10 cellular contexts compared by ENCODE assay signal in genomic region chr14:49896956-49897355, GRCh38. TPM values are rescaled to one million over a fixed set of nuclear protein-coding genes. Genes with fewer than 3 reads are reported as not detected.
DNase-seq lines count a peak whose midpoint lies in the region; ATAC-seq and TF ChIP-seq lines count a peak whose summit lies in the region.
"Had no signal": no experiment of that assay in that cellular context is flagged by ENCODE, and none has a peak within 500 bp of the region (broad histone marks: within the 10 kb centered on the region; RNA-seq: fewer than 3 reads in every experiment).

No MANE protein-coding gene starts in this region.

- H3K27me3 Mint-ChIP-seq in activated naive CD8-positive, alpha-beta T cell treated with anti-CD3 and anti-CD28 coated beads, Interleukin-2, amount 10 ng/mL, durations not matched to agents 7 days and 5 days = no peaks in the 10 kb centered on the region

- H3K36me3 ChIP-seq in left ventricle myocardium inferior = peaks cover 14% of the 10 kb centered on the region
- peaks cover 6 to 27% of the 10 kb centered on the region in 2 experiments for H3K36me3 ChIP-seq in mesenchymal stem cell (ENCODE audit: control insufficient read depth in 1 of 2, insufficient read depth in 2 of 2, low read depth in 1 of 2, low read length in 2 of 2)
- H3K36me3 ChIP-seq in urinary bladder (ENCODE audit: insufficient read depth) = no peaks in the 10 kb centered on the region

- DNase-seq in left ventricle myocardium inferior (no peak), left cardiac atrium (no peak), mesenchymal stem cell (no peak), NCI-H82 (lab: John Stamatoyannopoulos, UW) (no peak), RPMI8226 (no peak)
- DNase-seq in activated naive CD8-positive, alpha-beta T cell treated with anti-CD3 and anti-CD28 coated beads, Interleukin-2, amount 10 ng/mL, durations not matched to agents 7 days and 5 days = no peak
- DNase-seq: HCEC 1CT, NCI-H2029 had no signal

- WGBS in mesenchymal stem cell = 73% methylated on average over 4 of the region's 5 CpGs
- 55% methylated on average over 5 of the region's 5 CpGs for WGBS in urinary bladder

- H3K9me3 ChIP-seq in left ventricle myocardium inferior (replicated peaks) = no peaks in the 10 kb centered on the region
- no peaks in the 10 kb centered on the region for H3K9me3 ChIP-seq in mesenchymal stem cell (ENCODE audit: control insufficient read depth, low read length)

- ATAC-seq in left cardiac atrium = no peak
- ATAC-seq in activated naive CD8-positive, alpha-beta T cell treated with anti-CD3 and anti-CD28 coated beads, Interleukin-2, amount 10 ng/mL, durations not matched to agents 7 days and 5 days (ENCODE audit: low read depth) = no peak
- no peak for ATAC-seq in activated CD4-positive, CD25-positive, alpha-beta regulatory T cell treated with anti-CD3 and anti-CD28 coated beads, Interleukin-2, amount 50 U/mL, for 24 hours

- no peak overlapping the region for H3K18ac ChIP-seq in mesenchymal stem cell (ENCODE audit: low read depth in 1 of 2, low read length in 2 of 2)

- no peak overlapping the region for H3K4ac ChIP-seq in mesenchymal stem cell (ENCODE audit: low read depth in 1 of 2, low read length in 2 of 2)

- H3K9me3 Mint-ChIP-seq in activated naive CD8-positive, alpha-beta T cell treated with anti-CD3 and anti-CD28 coated beads, Interleukin-2, amount 10 ng/mL, durations not matched to agents 7 days and 5 days = no peaks in the 10 kb centered on the region

- peaks cover 26% of the 10 kb centered on the region for H3K4me1 Mint-ChIP-seq in activated naive CD8-positive, alpha-beta T cell treated with anti-CD3 and anti-CD28 coated beads, Interleukin-2, amount 10 ng/mL, durations not matched to agents 7 days and 5 days

- intact Hi-C loops in left ventricle myocardium inferior (cut with micrococcal nuclease) = no loop called here
- intact Hi-C loops in left cardiac atrium (cut with DNase I) = no loop called here

- POLR2A ChIA-PET in activated naive CD8-positive, alpha-beta T cell treated with anti-CD3 and anti-CD28 coated beads, Interleukin-2, amount 10 ng/mL, durations not matched to agents 7 days and 5 days (lab: Charles Lee) = interaction anchor here (1.0 to 1.4 kb wide), 4 partner anchors 49 to 165 kb away, joined by 3 to 23 read pairs (median 12); no protein-coding TSS in a partner anchor

- no peak overlapping the region for H2AFZ ChIP-seq in mesenchymal stem cell (ENCODE audit: low read depth, low read length)

- no peak overlapping the region for H4K91ac ChIP-seq in mesenchymal stem cell (ENCODE audit: low read length)

- H3K79me1 ChIP-seq in mesenchymal stem cell (replicated peaks; ENCODE audit: low read length, poor library complexity, severe bottlenecking) = peaks cover under 1% of the 10 kb centered on the region

- H3K4me3 ChIP-seq in left ventricle myocardium inferior = peak overlapping the region; percentile 96
- H3K4me3 ChIP-seq in mesenchymal stem cell (ENCODE audit: insufficient read depth in 1 of 2, low read depth in 1 of 2, low read length in 2 of 2) = peak overlapping the region in 1 of 2 experiments; percentile 100
- H3K4me3 ChIP-seq in urinary bladder (ENCODE audit: low read depth, low read length) = no peak overlapping the region

- H2BK12ac ChIP-seq in mesenchymal stem cell (ENCODE audit: low read length in 2 of 2) = no peak overlapping the region

- no peak overlapping the region for H2BK15ac ChIP-seq in mesenchymal stem cell (ENCODE audit: low read depth, poor library complexity, severe bottlenecking)

- no peak overlapping the region for H4K8ac ChIP-seq in mesenchymal stem cell (ENCODE audit: low read length)

- H3K4me3 Mint-ChIP-seq in activated naive CD8-positive, alpha-beta T cell treated with anti-CD3 and anti-CD28 coated beads, Interleukin-2, amount 10 ng/mL, durations not matched to agents 7 days and 5 days = peak overlapping the region; percentile 99

- H2BK120ac ChIP-seq in mesenchymal stem cell (ENCODE audit: low read depth, low read length) = no peak overlapping the region

- H3K4me1 ChIP-seq in left ventricle myocardium inferior (peaks cover 70% of the 10 kb centered on the region), mesenchymal stem cell (ENCODE audit: control insufficient read depth, insufficient read depth, low read depth, low read length) (no peaks in the 10 kb centered on the region), urinary bladder (ENCODE audit: insufficient read depth) (no peaks in the 10 kb centered on the region)

- H3K27ac Mint-ChIP-seq in activated naive CD8-positive, alpha-beta T cell treated with anti-CD3 and anti-CD28 coated beads, Interleukin-2, amount 10 ng/mL, durations not matched to agents 7 days and 5 days = peak overlapping the region; percentile 88

- H3K27ac ChIP-seq in left ventricle myocardium inferior (replicated peaks) (peak overlapping the region; percentile 100), mesenchymal stem cell (ENCODE audit: low read length, poor library complexity, severe bottlenecking) (peak overlapping the region; percentile 32), urinary bladder (ENCODE audit: low read depth) (peak overlapping the region; percentile 10)

- no peaks in the 10 kb centered on the region for H3K27me3 ChIP-seq in left ventricle myocardium inferior (ENCODE audit: low read depth)
- no peaks in the 10 kb centered on the region for H3K27me3 ChIP-seq in mesenchymal stem cell (ENCODE audit: control insufficient read depth in 1 of 2, insufficient read depth in 1 of 2, low read length in 2 of 2)

- H3K36me3 Mint-ChIP-seq in activated naive CD8-positive, alpha-beta T cell treated with anti-CD3 and anti-CD28 coated beads, Interleukin-2, amount 10 ng/mL, durations not matched to agents 7 days and 5 days = peaks cover 46% of the 10 kb centered on the region

- H2BK5ac ChIP-seq in mesenchymal stem cell (ENCODE audit: low read depth, low read length, poor library complexity, severe bottlenecking) = no peak overlapping the region

- H2AK5ac ChIP-seq in mesenchymal stem cell (ENCODE audit: low read length, severe bottlenecking) = no peak overlapping the region

- peak overlapping the region; percentile 100 for H3K9ac ChIP-seq in mesenchymal stem cell (ENCODE audit: low read length)

- H3K23ac ChIP-seq in mesenchymal stem cell (ENCODE audit: low read length in 2 of 2) = no peak overlapping the region

- TF ChIP-seq CTCF in left ventricle myocardium inferior (IDR thresholded peaks at IDR 0.05; ENCODE audit: borderline replicate concordance) = no peak

- H3K4me2 ChIP-seq in mesenchymal stem cell (ENCODE audit: low read length, poor library complexity, severe bottlenecking) = peak overlapping the region; percentile 74

- no peak overlapping the region for H3K14ac ChIP-seq in mesenchymal stem cell (ENCODE audit: low read length in 2 of 2)

RNA-seq across cellular contexts. Expression of gene ARF6, which starts 4.1 kb away (rescaled TPM):
- 24.4 TPM for total RNA-seq in left ventricle myocardium inferior
- 10 to 100 TPM; 28.6 to 38.0 TPM for total RNA-seq in left cardiac atrium
- 100 to 1,000 TPM; 162 to 169 TPM for total RNA-seq in activated naive CD8-positive, alpha-beta T cell treated with anti-CD3 and anti-CD28 coated beads, Interleukin-2, amount 10 ng/mL, durations not matched to agents 7 days and 5 days
- 48.0 TPM for polyA plus RNA-seq in mesenchymal stem cell (2013, experiment 1 of 2)
- polyA plus RNA-seq in mesenchymal stem cell (2013, experiment 2 of 2) = 49.0 TPM
- total RNA-seq in urinary bladder = 49.1 TPM
- polyA plus RNA-seq in urinary bladder = 36.9 TPM

RNA-seq across cellular contexts. Expression of gene NEMF, which starts 44.4 kb away (rescaled TPM):
- total RNA-seq in left ventricle myocardium inferior = 52.7 TPM
- total RNA-seq in left cardiac atrium = 10 to 100 TPM; 48.6 to 60.5 TPM
- 10 to 100 TPM; 90.1 to 91.1 TPM for total RNA-seq in activated naive CD8-positive, alpha-beta T cell treated with anti-CD3 and anti-CD28 coated beads, Interleukin-2, amount 10 ng/mL, durations not matched to agents 7 days and 5 days
- 64.5 TPM for polyA plus RNA-seq in mesenchymal stem cell (2013, experiment 1 of 2)
- polyA plus RNA-seq in mesenchymal stem cell (2013, experiment 2 of 2) = 63.3 TPM
- 171 TPM for total RNA-seq in urinary bladder
- polyA plus RNA-seq in urinary bladder = 32.2 TPM

Comparison
In these comparisons a context has a peak if more than half of its experiments do, and no peak if none do; other contexts are left out.
1. H3K27ac ChIP-seq: peak in every context shown above with its lines; median percentile 100 in left ventricle myocardium inferior; 32 in mesenchymal stem cell; 10 in urinary bladder.